ENCODE assay signal across 1 cellular context in the genomic region with DNA sequence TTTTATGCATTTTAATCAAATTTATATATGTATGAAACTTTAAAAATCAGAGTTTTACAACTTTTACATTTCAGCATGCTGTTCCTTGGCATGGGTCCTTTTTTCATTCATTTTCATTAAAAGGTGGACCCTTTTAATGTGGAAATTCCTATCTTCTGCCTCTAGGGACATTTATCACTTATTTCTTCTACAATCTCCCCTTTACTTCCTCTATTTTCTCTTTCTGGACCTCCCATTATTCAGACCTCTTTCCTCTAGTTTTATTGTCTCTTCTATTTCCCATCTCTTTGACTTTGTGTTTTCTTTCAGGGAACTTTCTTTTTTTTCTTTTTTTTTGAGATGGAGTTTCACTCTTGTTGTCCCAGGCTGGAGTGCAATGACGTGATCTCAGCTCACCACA.
TF ChIP-seq lines count a peak whose summit lies in the region.

No MANE protein-coding gene starts in this region.

TF ChIP-seq in WTC11, 78 proteins besides CTCF, POLR2A, EP300 and RAD21 (continued from another document):
- TF ChIP-seq ZNF317 (CRISPR knock-in tag; IDR thresholded peaks at IDR 0.05; ENCODE audit: borderline replicate concordance, low read depth) (no peak), CREM (CRISPR knock-in tag; IDR thresholded peaks at IDR 0.05) (no peak), SMAD4 (CRISPR knock-in tag; IDR thresholded peaks at IDR 0.05) (no peak), ZNF121 (CRISPR knock-in tag; IDR thresholded peaks at IDR 0.05) (no peak), ZNF396 (CRISPR knock-in tag; IDR thresholded peaks at IDR 0.05; ENCODE audit: borderline replicate concordance) (no peak), GRHL2 (CRISPR knock-in tag; IDR thresholded peaks at IDR 0.05; ENCODE audit: insufficient replicate concordance, severe bottlenecking) (no peak)
- TF ChIP-seq, protein P1, sequence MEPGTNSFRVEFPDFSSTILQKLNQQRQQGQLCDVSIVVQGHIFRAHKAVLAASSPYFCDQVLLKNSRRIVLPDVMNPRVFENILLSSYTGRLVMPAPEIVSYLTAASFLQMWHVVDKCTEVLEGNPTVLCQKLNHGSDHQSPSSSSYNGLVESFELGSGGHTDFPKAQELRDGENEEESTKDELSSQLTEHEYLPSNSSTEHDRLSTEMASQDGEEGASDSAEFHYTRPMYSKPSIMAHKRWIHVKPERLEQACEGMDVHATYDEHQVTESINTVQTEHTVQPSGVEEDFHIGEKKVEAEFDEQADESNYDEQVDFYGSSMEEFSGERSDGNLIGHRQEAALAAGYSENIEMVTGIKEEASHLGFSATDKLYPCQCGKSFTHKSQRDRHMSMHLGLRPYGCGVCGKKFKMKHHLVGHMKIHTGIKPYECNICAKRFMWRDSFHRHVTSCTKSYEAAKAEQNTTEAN (CRISPR knock-in tag; IDR thresholded peaks at IDR 0.05), result no peak
- TF ChIP-seq, protein P2, sequence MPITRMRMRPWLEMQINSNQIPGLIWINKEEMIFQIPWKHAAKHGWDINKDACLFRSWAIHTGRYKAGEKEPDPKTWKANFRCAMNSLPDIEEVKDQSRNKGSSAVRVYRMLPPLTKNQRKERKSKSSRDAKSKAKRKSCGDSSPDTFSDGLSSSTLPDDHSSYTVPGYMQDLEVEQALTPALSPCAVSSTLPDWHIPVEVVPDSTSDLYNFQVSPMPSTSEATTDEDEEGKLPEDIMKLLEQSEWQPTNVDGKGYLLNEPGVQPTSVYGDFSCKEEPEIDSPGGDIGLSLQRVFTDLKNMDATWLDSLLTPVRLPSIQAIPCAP (CRISPR knock-in tag; IDR thresholded peaks at IDR 0.05), result no peak
